Comparison of ENCODE assay signal across 11 cellular contexts in genomic region chr10:125124114-125124486, GRCh38. TPM values are rescaled to one million over a fixed set of nuclear protein-coding genes. Genes with fewer than 3 reads are reported as not detected.
DNase-seq lines count a peak whose midpoint lies in the region; ATAC-seq and TF ChIP-seq lines count a peak whose summit lies in the region.
"Had no signal": no experiment of that assay in that cellular context is flagged by ENCODE, and none has a peak within 500 bp of the region (broad histone marks: within the 10 kb centered on the region; RNA-seq: fewer than 3 reads in every experiment).

No MANE protein-coding gene starts in this region.

- peaks cover 97 to 98% of the 10 kb centered on the region in 2 donors for H3K4me1 Mint-ChIP-seq in natural killer cell

- no peaks in the 10 kb centered on the region for H3K27me3 ChIP-seq in tibial nerve

- no peaks in the 10 kb centered on the region for H3K36me3 ChIP-seq in tibial nerve

- H3K4me3 Mint-ChIP-seq in natural killer cell = peak overlapping the region; percentile 72

- ATAC-seq in natural killer cell (no peak), GM21367 (IDR thresholded peaks at IDR 0.05; ENCODE audit: unreplicated experiment) (no peak), GM21529 (IDR thresholded peaks at IDR 0.05; ENCODE audit: unreplicated experiment) (no peak)

- H3K9me3 ChIP-seq in tibial nerve = no peaks in the 10 kb centered on the region

- TF ChIP-seq EP300 in tibial nerve (IDR thresholded peaks at IDR 0.05) = no peak

- 35 to 46% methylated on average over 11 of the region's 11 CpGs for WGBS in tibial nerve, 2 donors

- peak overlapping the region in 3 of 4 donors; percentile 9 to 35 (median 28) for H3K4me3 ChIP-seq in tibial nerve

- H3K27ac ChIP-seq in VCaP (peak overlapping the region; percentile 58), epithelial cell of prostate (peak overlapping the region; percentile 77), tibial nerve (peak overlapping the region; percentile 78 to 91 (median 87))

- no peaks in the 10 kb centered on the region for H3K9me3 Mint-ChIP-seq in natural killer cell

- TF ChIP-seq CTCF in VCaP (conservative IDR thresholded peaks at IDR 0.05) (no peak), natural killer cell (IDR thresholded peaks at IDR 0.05) (no peak), tibial nerve (IDR thresholded peaks at IDR 0.05) (no peak), GM13976 (IDR thresholded peaks at IDR 0.05; ENCODE audit: borderline replicate concordance, control extremely low read depth, extremely low read depth, insufficient read depth, missing control alignments) (no peak)

- DNase-seq in epithelial cell of prostate (ENCODE audit: low read depth, low spot score) (no peak), natural killer cell (no peak), tibial nerve (ENCODE audit: low spot score in 2 of 2) (no peak), GM13976 (ENCODE audit: low spot score) (no peak)
- no peak for DNase-seq in activated CD4-positive, alpha-beta T cell treated with anti-CD3 and anti-CD28 coated beads for 1 hour
- DNase-seq: activated T-cell treated with anti-CD3 and anti-CD28 coated beads, Interleukin-2, amount 50 U/mL, for 48 hours; central memory CD4-positive, alpha-beta T cell; NCI-H2107 had no signal

- H3K36me3 Mint-ChIP-seq in natural killer cell = no peaks in the 10 kb centered on the region

- in situ Hi-C loops in GM13976 (cut with MboI; ENCODE audit: low sequenced_read_pairs, unreplicated experiment) = no loop called here

- peak overlapping the region; percentile 90 to 91 for H3K27ac Mint-ChIP-seq in natural killer cell

- intact Hi-C loops in natural killer cell (cut with micrococcal nuclease) = no loop called here

- peaks cover 0 to 58% (median 34%) of the 10 kb centered on the region in 4 donors for H3K4me1 ChIP-seq in tibial nerve

- no peak for TF ChIP-seq POLR2A in tibial nerve (IDR thresholded peaks at IDR 0.05)

- no peaks in the 10 kb centered on the region for H3K27me3 Mint-ChIP-seq in natural killer cell (ENCODE audit: low read depth in 2 of 2)

RNA-seq across cellular contexts. Expression of gene CTBP2, which starts 36.3 kb away (rescaled TPM):
- 100 to 1,000 TPM; 120 to 179 (median 124) TPM for total RNA-seq in natural killer cell
- 10 to 100 TPM; 40.4 to 97.9 (median 62.3) TPM for total RNA-seq in tibial nerve
